In the genomic region with DNA sequence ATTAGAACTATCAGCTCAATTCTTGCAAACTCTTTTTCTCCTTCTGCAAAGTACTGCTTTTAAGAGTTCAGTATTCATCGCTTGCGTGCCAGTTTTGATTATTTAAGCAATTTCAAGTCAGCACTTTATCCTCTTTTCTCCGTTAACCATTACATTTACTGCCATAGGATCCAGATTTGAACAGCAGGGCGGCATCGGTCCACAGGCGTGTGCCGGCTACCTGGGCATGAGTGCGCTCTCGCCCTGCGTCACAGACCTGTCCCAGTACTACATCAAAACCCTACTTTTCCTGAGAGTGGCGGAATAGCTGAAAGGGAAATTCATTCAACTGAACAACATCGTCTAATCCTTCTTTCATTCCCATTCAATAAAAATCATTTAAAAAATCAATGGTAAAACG, we compare ENCODE assay signal across 30 cellular contexts.
"Had no signal": no experiment of that assay in that cellular context is flagged by ENCODE, and none has a peak within 500 bp of the region (broad histone marks: within the 10 kb centered on the region; RNA-seq: fewer than 3 reads in every experiment).

No MANE protein-coding gene starts in this region.

- H3K4me3 ChIP-seq: breast epithelium, ovary, sigmoid colon, upper lobe of left lung, vagina had no signal

- H3K27me3 ChIP-seq: breast epithelium, ovary, sigmoid colon, upper lobe of left lung, vagina had no signal

- H3K36me3 Mint-ChIP-seq: activated naive CD4-positive, alpha-beta T cell treated with anti-CD3 and anti-CD28 coated beads, Interleukin-2, amount 10 ng/mL, durations not matched to agents 7 days and 5 days; immature natural killer cell; mesothelial cell of epicardium; naive B cell; stimulated activated effector memory CD8-positive, alpha-beta T cell treated with anti-CD3 and anti-CD28 coated beads, Interleukin-12 subunit alpha, Interleukin-12 subunit beta, amount 100 ng/mL, for 72 hours had no signal

- H3K9me3 Mint-ChIP-seq: activated CD4-positive, alpha-beta memory T cell treated with anti-CD3 and anti-CD28 coated beads, Interleukin-2, amount 10 ng/mL, durations not matched to agents 7 days and 5 days; activated CD4-positive, alpha-beta T cell treated with anti-CD3 and anti-CD28 coated beads, Interleukin-2, amount 10 ng/mL, durations not matched to agents 7 days and 5 days; activated naive CD4-positive, alpha-beta T cell treated with anti-CD3 and anti-CD28 coated beads, Interleukin-2, amount 10 ng/mL, durations not matched to agents 7 days and 5 days; activated T-cell treated with anti-CD3 and anti-CD28 coated beads, Interleukin-2, amount 50 U/mL, for 24 hours; immature natural killer cell; mesothelial cell of epicardium; naive B cell; nephron progenitor cell; stimulated activated effector memory CD8-positive, alpha-beta T cell treated with anti-CD3 and anti-CD28 coated beads, Interleukin-12 subunit alpha, Interleukin-12 subunit beta, amount 100 ng/mL, for 72 hours; stimulated activated naive CD8-positive, alpha-beta T cell treated with anti-CD3 and anti-CD28 coated beads, Interleukin-15, amount 100 ng/mL, for 72 hours; T-helper 1 cell treated with Interleukin-12 subunit alpha and Interleukin-12 subunit beta and Interleukin-4 antibody, amounts not matched to agents 30 μg/mL and 1 μg/mL, for 36 hours had no signal

- H3K9me3 ChIP-seq: breast epithelium, ovary, sigmoid colon, upper lobe of left lung, vagina had no signal

- H3K27ac Mint-ChIP-seq: activated CD4-positive, alpha-beta memory T cell treated with anti-CD3 and anti-CD28 coated beads, Interleukin-2, amount 10 ng/mL, durations not matched to agents 7 days and 5 days; activated CD4-positive, alpha-beta T cell treated with anti-CD3 and anti-CD28 coated beads, Interleukin-2, amount 10 ng/mL, durations not matched to agents 7 days and 5 days; activated naive CD4-positive, alpha-beta T cell treated with anti-CD3 and anti-CD28 coated beads, Interleukin-2, amount 10 ng/mL, durations not matched to agents 7 days and 5 days; activated T-cell treated with anti-CD3 and anti-CD28 coated beads, Interleukin-2, amount 50 U/mL, for 24 hours; immature natural killer cell; mesothelial cell of epicardium; nephron progenitor cell; progenitor cell of endocrine pancreas; stimulated activated effector memory CD8-positive, alpha-beta T cell treated with anti-CD3 and anti-CD28 coated beads, Interleukin-12 subunit alpha, Interleukin-12 subunit beta, amount 100 ng/mL, for 72 hours; stimulated activated naive CD8-positive, alpha-beta T cell treated with anti-CD3 and anti-CD28 coated beads, Interleukin-15, amount 100 ng/mL, for 72 hours; T-helper 1 cell treated with Interleukin-12 subunit alpha and Interleukin-12 subunit beta and Interleukin-4 antibody, amounts not matched to agents 30 μg/mL and 1 μg/mL, for 36 hours had no signal

- H3K27ac ChIP-seq: breast epithelium, epithelial cell of prostate, ovary, sigmoid colon, upper lobe of left lung, vagina, WERI-Rb-1 had no signal

- H3K27me3 Mint-ChIP-seq: stimulated activated naive CD8-positive, alpha-beta T cell treated with anti-CD3 and anti-CD28 coated beads, Interleukin-15, amount 100 ng/mL, for 72 hours had no signal

- H3K4me1 ChIP-seq: breast epithelium, sigmoid colon, upper lobe of left lung had no signal

- ATAC-seq: stimulated activated effector memory CD8-positive, alpha-beta T cell treated with anti-CD3 and anti-CD28 coated beads, Interleukin-12 subunit alpha, Interleukin-12 subunit beta, amount 100 ng/mL, for 72 hours; stimulated activated naive CD8-positive, alpha-beta T cell treated with anti-CD3 and anti-CD28 coated beads, Interleukin-15, amount 100 ng/mL, for 72 hours had no signal

- H3K4me1 Mint-ChIP-seq: activated CD4-positive, alpha-beta memory T cell treated with anti-CD3 and anti-CD28 coated beads, Interleukin-2, amount 10 ng/mL, durations not matched to agents 7 days and 5 days; activated CD4-positive, alpha-beta T cell treated with anti-CD3 and anti-CD28 coated beads, Interleukin-2, amount 10 ng/mL, durations not matched to agents 7 days and 5 days; activated naive CD4-positive, alpha-beta T cell treated with anti-CD3 and anti-CD28 coated beads, Interleukin-2, amount 10 ng/mL, durations not matched to agents 7 days and 5 days; immature natural killer cell; naive B cell; stimulated activated effector memory CD8-positive, alpha-beta T cell treated with anti-CD3 and anti-CD28 coated beads, Interleukin-12 subunit alpha, Interleukin-12 subunit beta, amount 100 ng/mL, for 72 hours; stimulated activated naive CD8-positive, alpha-beta T cell treated with anti-CD3 and anti-CD28 coated beads, Interleukin-15, amount 100 ng/mL, for 72 hours had no signal

- DNase-seq: activated CD4-positive, alpha-beta memory T cell treated with anti-CD3 and anti-CD28 coated beads, Interleukin-2, amount 10 ng/mL, durations not matched to agents 7 days and 5 days; activated CD4-positive, alpha-beta T cell treated with anti-CD3 and anti-CD28 coated beads for 1 hour; activated CD4-positive, alpha-beta T cell treated with anti-CD3 and anti-CD28 coated beads, Interleukin-2, amount 10 ng/mL, durations not matched to agents 7 days and 5 days; activated CD8-positive, alpha-beta memory T cell treated with anti-CD3 and anti-CD28 coated beads, Interleukin-2, amount 50 U/mL, for 48 hours; activated gamma-delta T cell; activated naive CD4-positive, alpha-beta T cell treated with anti-CD3 and anti-CD28 coated beads, Interleukin-2, amount 10 ng/mL, durations not matched to agents 7 days and 5 days; activated T-cell treated with anti-CD3 and anti-CD28 coated beads, Interleukin-2, amount 50 U/mL, for 24 hours; amniotic stem cell; central memory CD4-positive, alpha-beta T cell; dermis blood vessel endothelial cell; effector CD4-positive, alpha-beta T cell; immature natural killer cell; naive B cell; nephron progenitor cell; ovary; sigmoid colon; small intestine; stimulated activated CD4-positive, alpha-beta T cell treated with anti-CD3 and anti-CD28 coated beads, Interleukin-4, amount 100 ng/mL, for 24 hours; stimulated activated naive CD8-positive, alpha-beta T cell treated with anti-CD3 and anti-CD28 coated beads, Interleukin-15, amount 100 ng/mL, for 72 hours; substantia nigra; T-helper 9 cell; WERI-Rb-1 had no signal

- H3K36me3 ChIP-seq: breast epithelium, ovary, sigmoid colon, upper lobe of left lung, vagina, WERI-Rb-1 had no signal

- H3K4me3 Mint-ChIP-seq: activated CD4-positive, alpha-beta memory T cell treated with anti-CD3 and anti-CD28 coated beads, Interleukin-2, amount 10 ng/mL, durations not matched to agents 7 days and 5 days; activated CD4-positive, alpha-beta T cell treated with anti-CD3 and anti-CD28 coated beads, Interleukin-2, amount 10 ng/mL, durations not matched to agents 7 days and 5 days; activated naive CD4-positive, alpha-beta T cell treated with anti-CD3 and anti-CD28 coated beads, Interleukin-2, amount 10 ng/mL, durations not matched to agents 7 days and 5 days; activated T-cell treated with anti-CD3 and anti-CD28 coated beads, Interleukin-2, amount 50 U/mL, for 24 hours; immature natural killer cell; mesothelial cell of epicardium; naive B cell; nephron progenitor cell; stimulated activated effector memory CD8-positive, alpha-beta T cell treated with anti-CD3 and anti-CD28 coated beads, Interleukin-12 subunit alpha, Interleukin-12 subunit beta, amount 100 ng/mL, for 72 hours; stimulated activated naive CD8-positive, alpha-beta T cell treated with anti-CD3 and anti-CD28 coated beads, Interleukin-15, amount 100 ng/mL, for 72 hours; T-helper 1 cell treated with Interleukin-12 subunit alpha and Interleukin-12 subunit beta and Interleukin-4 antibody, amounts not matched to agents 30 μg/mL and 1 μg/mL, for 36 hours had no signal
